Comparison of ENCODE assay signal across 15 cellular contexts in the genomic region with DNA sequence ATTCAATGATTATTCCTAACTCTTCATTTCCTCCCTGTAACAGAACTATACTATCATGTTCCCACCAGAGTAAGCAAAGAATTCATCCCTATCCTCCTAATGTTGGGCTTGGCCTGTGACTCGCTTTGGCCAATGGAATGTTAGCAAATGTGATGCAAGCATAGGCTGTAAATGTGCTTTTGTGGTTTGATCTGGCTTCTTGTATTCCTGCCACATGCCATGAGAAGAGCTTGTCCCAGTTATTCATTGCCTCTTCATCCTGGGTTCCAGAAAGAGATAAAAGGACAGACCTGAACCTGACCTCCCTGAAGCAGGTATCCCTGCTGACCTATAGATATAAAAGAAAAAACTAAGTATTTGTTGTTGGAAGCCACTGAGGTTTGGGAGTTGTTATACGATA. TPM values are rescaled to one million over a fixed set of nuclear protein-coding genes. Genes with fewer than 3 reads are reported as not detected.
DNase-seq lines count a peak whose midpoint lies in the region; ATAC-seq, FAIRE-seq and TF ChIP-seq lines count a peak whose summit lies in the region.
"Had no signal": no experiment of that assay in that cellular context is flagged by ENCODE, and none has a peak within 500 bp of the region (broad histone marks: within the 10 kb centered on the region; RNA-seq: fewer than 3 reads in every experiment).

No MANE protein-coding gene starts in this region.

- peak; percentile 55 for FAIRE-seq in bronchial epithelial cell (lab: Jason Lieb, UNC)

- no peaks in the 10 kb centered on the region for H3K36me3 ChIP-seq in bronchial epithelial cell (ENCODE audit: control insufficient read depth, insufficient read depth, low read length)
- H3K36me3 ChIP-seq in lower lobe of right lung = no peaks in the 10 kb centered on the region
- H3K36me3 ChIP-seq: HAP-1, heart right ventricle had no signal

- H3K27ac ChIP-seq in lower lobe of right lung = no peak overlapping the region
- H3K27ac ChIP-seq: body of pancreas, heart right ventricle had no signal

- TF ChIP-seq CTCF in bronchial epithelial cell (IDR thresholded peaks at IDR 0.05; ENCODE audit: insufficient read depth, low read length, severe bottlenecking) (no peak), lower lobe of right lung (IDR thresholded peaks at IDR 0.05) (no peak)

- H3K27me3 ChIP-seq in bronchial epithelial cell (ENCODE audit: control insufficient read depth, insufficient read depth, low read length) (no peaks in the 10 kb centered on the region), lower lobe of right lung (ENCODE audit: low read depth) (no peaks in the 10 kb centered on the region)
- H3K27me3 ChIP-seq: body of pancreas, heart right ventricle had no signal

- in situ Hi-C loops in Caki2 (cut with HindIII; ENCODE audit: low pct_unique_long_range_greater_than_20kb, low sequenced_read_pairs) = no loop called here

- H3K4me1 ChIP-seq in lower lobe of right lung = no peaks in the 10 kb centered on the region
- H3K4me1 ChIP-seq: body of pancreas, HAP-1 had no signal

- ATAC-seq in GM18517 (IDR thresholded peaks at IDR 0.05; ENCODE audit: unreplicated experiment) (no peak), lower lobe of right lung (no peak)
- ATAC-seq: activated CD8-positive, alpha-beta T cell treated with anti-CD3 and anti-CD28 coated beads, Interleukin-2, amount 10 ng/mL, durations not matched to agents 7 days and 5 days; body of pancreas; heart right ventricle had no signal

- H3K4me3 ChIP-seq in bronchial epithelial cell (ENCODE audit: low read depth, low read length) (no peak overlapping the region), lower lobe of right lung (no peak overlapping the region)
- H3K4me3 ChIP-seq: body of pancreas, HAP-1, heart right ventricle had no signal

- DNase-seq in Caki2 (ENCODE audit: low read depth) (peak; percentile 51), M059J (ENCODE audit: low read depth) (peak; percentile 82), bronchial epithelial cell (ENCODE audit: low read depth) (peak; percentile 65), myocyte (ENCODE audit: low read depth) (peak; percentile 72), activated gamma-delta T cell treated with Interleukin-2 at 50 U/mL for 16 hours (no peak), nucleus accumbens (lab: John Stamatoyannopoulos, UW) (no peak), lower lobe of right lung (no peak)
- DNase-seq: activated CD8-positive, alpha-beta T cell treated with anti-CD3 and anti-CD28 coated beads, Interleukin-2, amount 10 ng/mL, durations not matched to agents 7 days and 5 days; body of pancreas; heart right ventricle; NCI-H1436; SHP77 treated with DMSO at 0.1 percent for 48 hours; stimulated activated CD4-positive, alpha-beta T cell treated with anti-CD3 and anti-CD28 coated beads, Interleukin-2, amount 100 ng/mL, for 24 hours had no signal

- H3K9me3 ChIP-seq in lower lobe of right lung = no peaks in the 10 kb centered on the region
- H3K9me3 ChIP-seq: body of pancreas, HAP-1, heart right ventricle had no signal

- intact Hi-C loops in lower lobe of right lung (cut with DNase I) = no loop called here

RNA-seq across cellular contexts. Expression of a gene that starts 51.0 kb away (rescaled TPM):
- 12.9 and 18.6 TPM in 2 replicates for total RNA-seq in Caki2 (2014; rRNA removed; shearing (Covaris generic); ENCODE audit: low replicate concordance)
- 46.8 and 80.3 TPM in 2 replicates for total RNA-seq in M059J (2014; rRNA removed; shearing (Covaris generic))
- total RNA-seq in bronchial epithelial cell = 5.6 and 8.2 TPM in 2 replicates
- 181 and 225 TPM in 2 replicates for total RNA-seq in myocyte
- polyA plus RNA-seq in myocyte (2012) = 81.2 TPM
- total RNA-seq in lower lobe of right lung = 23.6 TPM

Comparison
In these comparisons a context has a peak if more than half of its experiments do, and no peak if none do; other contexts are left out.
1. DNase-seq: peak in Caki2 (single experiment), M059J (single experiment), bronchial epithelial cell (single experiment) and myocyte (single experiment); none in activated gamma-delta T cell treated with Interleukin-2 at 50 U/mL for 16 hours (single experiment), nucleus accumbens (0 of 56) and lower lobe of right lung (single experiment).